Comparison of ENCODE assay signal across 1 cellular context in genomic region chr16:47538472-47538871, GRCh38.
TF ChIP-seq lines count a peak whose summit lies in the region.

No MANE protein-coding gene starts in this region.

TF ChIP-seq in HepG2, 621 proteins besides CTCF, POLR2A, EP300 and RAD21 (continued from another document and continues in another):
- TF ChIP-seq MYC (CRISPR knock-in tag; IDR thresholded peaks at IDR 0.05; ENCODE audit: borderline replicate concordance) (peak; percentile 62), RCOR2 (CRISPR knock-in tag; IDR thresholded peaks at IDR 0.05) (peak; percentile 96), HMGA1 (CRISPR knock-in tag; conservative IDR thresholded peaks at IDR 0.05) (no peak), PCBP2 (optimal IDR thresholded peaks at IDR 0.05; ENCODE audit: low read depth, low read length, poor library complexity, severe bottlenecking) (no peak), ZSCAN22 (CRISPR knock-in tag; IDR thresholded peaks at IDR 0.05) (no peak), TAF1 (CRISPR knock-in tag; IDR thresholded peaks at IDR 0.05) (no peak), NFIB (CRISPR knock-in tag; IDR thresholded peaks at IDR 0.05; ENCODE audit: borderline replicate concordance) (no peak), HDAC1 (CRISPR knock-in tag; IDR thresholded peaks at IDR 0.05) (peak; percentile 96), FOXP1 (IDR thresholded peaks at IDR 0.05) (0 out of 2 replicates have a peak, but pooled peaks have one; percentile 40), FOXP1 (CRISPR knock-in tag; IDR thresholded peaks at IDR 0.05) (peak; percentile 99), HIC2 (CRISPR knock-in tag; IDR thresholded peaks at IDR 0.05; ENCODE audit: low read depth) (peak; percentile 74; the same call in 1 of the 2 replicates), ZMAT3 (CRISPR knock-in tag; conservative IDR thresholded peaks at IDR 0.05) (peak; percentile 80; the same call in 1 of the 2 replicates), ARNT2 (CRISPR knock-in tag; IDR thresholded peaks at IDR 0.05; ENCODE audit: low read depth) (peak; percentile 67; the same call in 1 of the 2 replicates), AHDC1 (CRISPR knock-in tag; IDR thresholded peaks at IDR 0.05; ENCODE audit: borderline replicate concordance) (peak; percentile 96), ZNF549 (CRISPR knock-in tag; IDR thresholded peaks at IDR 0.05) (no peak; the same call in 1 of the 2 replicates), ZNF354B (CRISPR knock-in tag; IDR thresholded peaks at IDR 0.05) (no peak), SIN3A (IDR thresholded peaks at IDR 0.05; ENCODE audit: borderline replicate concordance, low read depth, low read length) (no peak), TAF15 (IDR thresholded peaks at IDR 0.05; ENCODE audit: low read depth, low read length, poor library complexity, severe bottlenecking) (no peak), THAP7 (CRISPR knock-in tag; IDR thresholded peaks at IDR 0.05) (no peak), REPIN1 (CRISPR knock-in tag; IDR thresholded peaks at IDR 0.05; ENCODE audit: borderline replicate concordance, low read depth) (peak; percentile 76; the same call in 1 of the 2 replicates), FOXP4 (CRISPR knock-in tag; IDR thresholded peaks at IDR 0.05) (peak; percentile 99), ZNF543 (CRISPR knock-in tag; IDR thresholded peaks at IDR 0.05) (peak; percentile 78; the same call in 1 of the 2 replicates), ZNF589 (CRISPR knock-in tag; conservative IDR thresholded peaks at IDR 0.05) (peak; percentile 73; the same call in 1 of the 2 replicates), ZNF34 (CRISPR knock-in tag; IDR thresholded peaks at IDR 0.05; ENCODE audit: borderline replicate concordance) (no peak), USF2 (IDR thresholded peaks at IDR 0.05; ENCODE audit: low read depth, low read length) (no peak), USF2 (CRISPR knock-in tag; IDR thresholded peaks at IDR 0.05; ENCODE audit: borderline replicate concordance) (no peak), NFKB2 (CRISPR knock-in tag; IDR thresholded peaks at IDR 0.05; ENCODE audit: borderline replicate concordance) (no peak), POGK (CRISPR knock-in tag; conservative IDR thresholded peaks at IDR 0.05) (peak; percentile 72; the same call in 1 of the 2 replicates), ZNF678 (CRISPR knock-in tag; IDR thresholded peaks at IDR 0.05) (peak; percentile 61; the same call in 1 of the 2 replicates), POLR2G (IDR thresholded peaks at IDR 0.05; ENCODE audit: low read depth, low read length) (no peak), SMC3 (IDR thresholded peaks at IDR 0.05; ENCODE audit: low read length) (no peak), SIX4 (CRISPR knock-in tag; IDR thresholded peaks at IDR 0.05) (peak; percentile 72), HOXA7 (CRISPR knock-in tag; IDR thresholded peaks at IDR 0.05) (no peak), SPEN (CRISPR knock-in tag; IDR thresholded peaks at IDR 0.05; ENCODE audit: low read depth) (peak; percentile 54; the same call in 1 of the 2 replicates), BCL6 (CRISPR knock-in tag; IDR thresholded peaks at IDR 0.05) (peak; percentile 98), POLR2AphosphoS2 (IDR thresholded peaks at IDR 0.05; ENCODE audit: low read depth, low read length) (no peak), SAP130 (CRISPR knock-in tag; IDR thresholded peaks at IDR 0.05; ENCODE audit: low read depth) (peak; percentile 85), ZMAT5 (CRISPR knock-in tag; IDR thresholded peaks at IDR 0.05; ENCODE audit: borderline replicate concordance, low read depth) (no peak), LCORL (IDR thresholded peaks at IDR 0.05) (no peak), LCORL (CRISPR knock-in tag; IDR thresholded peaks at IDR 0.05) (peak; percentile 84), NR3C1 (CRISPR knock-in tag; IDR thresholded peaks at IDR 0.05) (no peak), HMGXB4 (CRISPR knock-in tag; IDR thresholded peaks at IDR 0.05; ENCODE audit: borderline replicate concordance in 1 of 2, low read depth in 1 of 2) (peak in 1 of 2 experiments; percentile 36; a peak in 1 of 4 replicates), PREB (CRISPR knock-in tag; IDR thresholded peaks at IDR 0.05) (no peak), ZNF331 (CRISPR knock-in tag; IDR thresholded peaks at IDR 0.05) (peak; percentile 60), TFDP1 (CRISPR knock-in tag; IDR thresholded peaks at IDR 0.05; ENCODE audit: borderline replicate concordance) (peak; percentile 68; the same call in 1 of the 2 replicates), TOPORS (CRISPR knock-in tag; IDR thresholded peaks at IDR 0.05) (no peak)
